In genomic region chr2:163692611-163693482, GRCh38 we compare ENCODE assay signal across 17 cellular contexts. TPM values are rescaled to one million over a fixed set of nuclear protein-coding genes. Genes with fewer than 3 reads are reported as not detected.
DNase-seq lines count a peak whose midpoint lies in the region; TF ChIP-seq lines count a peak whose summit lies in the region.
"Had no signal": no experiment of that assay in that cellular context is flagged by ENCODE, and none has a peak within 500 bp of the region (broad histone marks: within the 10 kb centered on the region; RNA-seq: fewer than 3 reads in every experiment).

No MANE protein-coding gene starts in this region.

- H3K27me3 ChIP-seq in testis: no peaks in the 10 kb centered on the region

- 64 to 68% methylated on average over 7 of the region's 7 CpGs for WGBS in testis, 2 donors

- H3K4me3 ChIP-seq in astrocyte of the spinal cord (ENCODE audit: low read depth, low read length) (no peak overlapping the region), testis (no peak overlapping the region)

- no peak for TF ChIP-seq POLR2A in testis (IDR thresholded peaks at IDR 0.05)

- peaks cover 3% of the 10 kb centered on the region for H3K4me1 ChIP-seq in testis

- in situ Hi-C loops in astrocyte of the spinal cord (cut with HindIII; ENCODE audit: low sequenced_read_pairs): no loop called here

- H3K9me3 ChIP-seq in testis: no peaks in the 10 kb centered on the region
- H3K9me3 ChIP-seq: SK-N-SH had no signal

- peak overlapping the region; percentile 56; the same call in 1 of the 2 replicates for H3K4me3 Mint-ChIP-seq in HFFc6
- H3K4me3 Mint-ChIP-seq: activated naive CD8-positive, alpha-beta T cell treated with anti-CD3 and anti-CD28 coated beads, Interleukin-2, amount 10 ng/mL, durations not matched to agents 7 days and 5 days; CD8-positive, alpha-beta memory T cell; stimulated activated effector memory CD8-positive, alpha-beta T cell treated with anti-CD3 and anti-CD28 coated beads, Interleukin-12 subunit alpha, Interleukin-12 subunit beta, amount 100 ng/mL, for 72 hours had no signal

- DNase-seq in HFFc6: no peak
- peak; percentile 14 for DNase-seq in astrocyte of the spinal cord (ENCODE audit: low read depth, low spot score)
- peak; percentile 55 for DNase-seq in iris pigment epithelial cell (ENCODE audit: low read depth)
- DNase-seq in testis: no peak
- DNase-seq in cortex of kidney (lab: John Stamatoyannopoulos, UW): no peak
- DNase-seq in KG1 (lab: John Stamatoyannopoulos, UW): no peak
- DNase-seq in AG08395 (ENCODE audit: low spot score): no peak
- DNase-seq in SK-N-DZ (ENCODE audit: low spot score): no peak
- DNase-seq: activated CD8-positive, alpha-beta memory T cell treated with anti-CD3 and anti-CD28 coated beads, Interleukin-2, amount 50 U/mL, for 48 hours; activated naive CD8-positive, alpha-beta T cell treated with anti-CD3 and anti-CD28 coated beads, Interleukin-2, amount 10 ng/mL, durations not matched to agents 7 days and 5 days; CD8-positive, alpha-beta memory T cell; dermis blood vessel endothelial cell; retina; SK-N-SH; stimulated activated CD4-positive, alpha-beta T cell treated with anti-CD3 and anti-CD28 coated beads, Interleukin-4, amount 100 ng/mL, for 1 hour; WERI-Rb-1 had no signal

- intact Hi-C loops in testis (cut with DNase I; ENCODE audit: low total_unique reads): no loop called here

- H3K27ac ChIP-seq in testis: peak overlapping the region; percentile 4 to 73
- H3K27ac ChIP-seq: WERI-Rb-1 had no signal

- no peaks in the 10 kb centered on the region for H3K36me3 Mint-ChIP-seq in HFFc6 (ENCODE audit: low read depth)
- H3K36me3 Mint-ChIP-seq: activated naive CD8-positive, alpha-beta T cell treated with anti-CD3 and anti-CD28 coated beads, Interleukin-2, amount 10 ng/mL, durations not matched to agents 7 days and 5 days; CD8-positive, alpha-beta memory T cell; stimulated activated effector memory CD8-positive, alpha-beta T cell treated with anti-CD3 and anti-CD28 coated beads, Interleukin-12 subunit alpha, Interleukin-12 subunit beta, amount 100 ng/mL, for 72 hours had no signal

- H3K9me3 Mint-ChIP-seq in HFFc6: no peaks in the 10 kb centered on the region; the same call in 1 of the 2 replicates

- H3K27ac Mint-ChIP-seq in HFFc6: no peak overlapping the region
- H3K27ac Mint-ChIP-seq: activated naive CD8-positive, alpha-beta T cell treated with anti-CD3 and anti-CD28 coated beads, Interleukin-2, amount 10 ng/mL, durations not matched to agents 7 days and 5 days; CD8-positive, alpha-beta memory T cell; stimulated activated effector memory CD8-positive, alpha-beta T cell treated with anti-CD3 and anti-CD28 coated beads, Interleukin-12 subunit alpha, Interleukin-12 subunit beta, amount 100 ng/mL, for 72 hours had no signal

- H3K36me3 ChIP-seq in testis (ENCODE audit: low read depth, missing control alignments): no peaks in the 10 kb centered on the region
- H3K36me3 ChIP-seq: WERI-Rb-1 had no signal

- H3K27me3 Mint-ChIP-seq in HFFc6 (ENCODE audit: insufficient read depth): peaks cover 2% of the 10 kb centered on the region
- H3K27me3 Mint-ChIP-seq: activated naive CD8-positive, alpha-beta T cell treated with anti-CD3 and anti-CD28 coated beads, Interleukin-2, amount 10 ng/mL, durations not matched to agents 7 days and 5 days; CD8-positive, alpha-beta memory T cell had no signal

- TF ChIP-seq CTCF in HFFc6 (IDR thresholded peaks at IDR 0.05) (no peak), astrocyte of the spinal cord (IDR thresholded peaks at IDR 0.05; ENCODE audit: low read depth, low read length) (no peak), testis (IDR thresholded peaks at IDR 0.05) (no peak)

- peaks cover 11% of the 10 kb centered on the region; the same call in 1 of the 2 replicates for H3K4me1 Mint-ChIP-seq in HFFc6 (ENCODE audit: low read depth)
- H3K4me1 Mint-ChIP-seq: activated naive CD8-positive, alpha-beta T cell treated with anti-CD3 and anti-CD28 coated beads, Interleukin-2, amount 10 ng/mL, durations not matched to agents 7 days and 5 days; CD8-positive, alpha-beta memory T cell; stimulated activated effector memory CD8-positive, alpha-beta T cell treated with anti-CD3 and anti-CD28 coated beads, Interleukin-12 subunit alpha, Interleukin-12 subunit beta, amount 100 ng/mL, for 72 hours had no signal

RNA-seq across cellular contexts. Expression of gene FIGN, which starts 43.0 kb away (rescaled TPM):
- total RNA-seq in HFFc6 (2021; fragmentation: NEBNext Ultra II Directional; extraction: Animal tissue kit (Norgen Biotek cat#: 25700)): 1 to 10 TPM; 1.3 to 4.4 (median 2.0) TPM
- total RNA-seq in testis: 1 to 10 TPM; 3.6 to 3.9 TPM
- 3.5 TPM for polyA plus RNA-seq in testis (ENCODE audit: insufficient read depth, low read depth, low replicate concordance)
- polyA plus RNA-seq in SK-N-DZ (2014; cell fraction: cytosol; rRNA removed): 12.9 and 13.0 TPM in 2 replicates
- polyA plus RNA-seq in SK-N-DZ (2014; cell fraction: nucleus; rRNA removed): 13.8 and 22.1 TPM in 2 replicates
- total RNA-seq: activated naive CD8-positive, alpha-beta T cell treated with anti-CD3 and anti-CD28 coated beads, Interleukin-2, amount 10 ng/mL, durations not matched to agents 7 days and 5 days; CD8-positive, alpha-beta memory T cell had no signal
- polyA plus RNA-seq: CD8-positive, alpha-beta memory T cell had no signal

Comparison
In these comparisons a context has a peak if more than half of its experiments do, and no peak if none do; other contexts are left out.
1. DNase-seq: peak in astrocyte of the spinal cord (single experiment) and iris pigment epithelial cell (single experiment); none in HFFc6 (single experiment), testis (single experiment), cortex of kidney (single experiment), KG1 (single experiment), AG08395 (single experiment) and SK-N-DZ (single experiment).